Comparison of ENCODE assay signal across 8 cellular contexts in the genomic region with DNA sequence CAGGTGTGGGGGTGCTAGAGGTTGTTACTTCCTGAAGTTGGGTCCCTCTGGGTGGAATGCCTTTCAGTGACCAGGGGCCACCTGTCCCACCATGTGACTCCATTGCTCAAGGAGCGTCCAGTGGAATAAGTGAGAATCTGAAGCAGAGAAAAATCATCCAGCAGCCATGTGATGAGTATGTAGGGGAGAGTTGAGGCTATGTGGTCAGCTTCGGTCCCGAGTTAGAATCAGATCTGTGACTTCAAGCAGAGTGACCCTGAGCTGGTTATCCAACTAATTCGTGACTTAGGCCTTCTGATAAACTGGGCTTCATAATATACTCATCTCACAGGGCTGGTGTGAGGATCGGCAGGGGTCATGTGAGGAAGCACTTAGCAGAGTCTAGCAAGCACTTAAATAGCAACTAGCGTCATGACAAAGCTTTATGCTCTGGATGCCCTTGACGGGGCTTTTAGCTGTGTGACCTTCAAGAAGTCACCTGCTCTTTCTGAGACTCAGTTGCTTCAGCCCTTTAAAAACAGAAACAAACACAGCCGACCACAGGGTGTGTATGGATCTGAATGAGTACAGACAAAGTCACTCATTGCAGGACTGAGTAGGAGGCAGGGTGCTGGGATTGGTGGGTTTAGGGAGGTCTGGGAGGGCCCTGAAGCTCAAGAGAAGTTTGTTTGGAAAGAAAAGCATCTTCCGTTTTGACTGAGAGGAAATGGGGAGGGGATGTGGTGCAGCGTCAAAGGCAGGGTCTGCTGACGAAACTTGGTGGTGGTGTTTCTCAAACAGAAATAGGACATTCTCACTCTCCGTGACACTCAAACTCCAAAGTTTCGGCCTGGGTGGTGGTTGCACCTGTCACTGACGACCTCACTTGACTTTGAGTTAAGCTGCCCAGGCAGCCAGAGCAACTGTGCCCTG.
A peak's percentile ranks its signal among the peaks of the same experiment; 100 is the strongest.
DNase-seq lines count a peak whose midpoint lies in the region; ATAC-seq and TF ChIP-seq lines count a peak whose summit lies in the region.

No MANE protein-coding gene starts in this region.

- no peaks in the 10 kb centered on the region for H3K36me3 ChIP-seq in SU-DHL-6 (ENCODE audit: low read length)

- peak overlapping the region; percentile 73 for H3K4me3 Mint-ChIP-seq in activated naive CD8-positive, alpha-beta T cell treated with anti-CD3 and anti-CD28 coated beads, Interleukin-2, amount 10 ng/mL, durations not matched to agents 7 days and 5 days
- no peak overlapping the region for H3K4me3 Mint-ChIP-seq in osteocyte (ENCODE audit: unreplicated experiment)

- H3K9me3 ChIP-seq in SU-DHL-6 (ENCODE audit: insufficient read depth, low read length): no peaks in the 10 kb centered on the region

- H3K4me2 ChIP-seq in SU-DHL-6 (ENCODE audit: low read depth, low read length, poor library complexity, severe bottlenecking): peak overlapping the region; percentile 74

- H3K27me3 Mint-ChIP-seq in activated naive CD8-positive, alpha-beta T cell treated with anti-CD3 and anti-CD28 coated beads, Interleukin-2, amount 10 ng/mL, durations not matched to agents 7 days and 5 days: no peaks in the 10 kb centered on the region
- H3K27me3 Mint-ChIP-seq in osteocyte (ENCODE audit: unreplicated experiment): no peaks in the 10 kb centered on the region

- POLR2A ChIA-PET in activated naive CD8-positive, alpha-beta T cell treated with anti-CD3 and anti-CD28 coated beads, Interleukin-2, amount 10 ng/mL, durations not matched to agents 7 days and 5 days (lab: Charles Lee): interaction anchor here (0.6 to 2.7 kb wide), 22 partner anchors 41 to 561 kb away, joined by 3 to 11 read pairs (median 4); partner anchors contain the start of gene MCM6

- no peak for TF ChIP-seq CTCF in SU-DHL-6 (IDR thresholded peaks at IDR 0.05; ENCODE audit: insufficient read depth, low read length, poor library complexity, severe bottlenecking)
- no peak for TF ChIP-seq CTCF in osteocyte (IDR thresholded peaks at IDR 0.05)

- peak overlapping the region; percentile 70 for H3K9ac ChIP-seq in SU-DHL-6 (ENCODE audit: low read length)

- no peaks in the 10 kb centered on the region for H3K9me3 Mint-ChIP-seq in activated naive CD8-positive, alpha-beta T cell treated with anti-CD3 and anti-CD28 coated beads, Interleukin-2, amount 10 ng/mL, durations not matched to agents 7 days and 5 days
- no peaks in the 10 kb centered on the region for H3K9me3 Mint-ChIP-seq in osteocyte (ENCODE audit: unreplicated experiment)

- no peaks in the 10 kb centered on the region for H3K9me2 ChIP-seq in SU-DHL-6 (replicated peaks; ENCODE audit: insufficient read depth, low read length)

- no peaks in the 10 kb centered on the region for H3K79me2 ChIP-seq in SU-DHL-6 (ENCODE audit: insufficient read depth, low read length)

- peak overlapping the region; percentile 1 for H3K4me3 ChIP-seq in SU-DHL-6 (ENCODE audit: insufficient read depth, low read length, poor library complexity, severe bottlenecking)

- ATAC-seq in GM18519 (IDR thresholded peaks at IDR 0.05; ENCODE audit: low FRiP score, unreplicated experiment): peak; percentile 63
- ATAC-seq in HG02938 (IDR thresholded peaks at IDR 0.05; ENCODE audit: unreplicated experiment): peak; percentile 77
- ATAC-seq in activated naive CD8-positive, alpha-beta T cell treated with anti-CD3 and anti-CD28 coated beads, Interleukin-2, amount 10 ng/mL, durations not matched to agents 7 days and 5 days (ENCODE audit: low read depth): peak; percentile 83

- peaks cover 62% of the 10 kb centered on the region for H3F3A ChIP-seq in SU-DHL-6 (ENCODE audit: insufficient read depth)

- peak; percentile 68 for DNase-seq in activated naive CD8-positive, alpha-beta T cell treated with anti-CD3 and anti-CD28 coated beads, Interleukin-2, amount 10 ng/mL, durations not matched to agents 7 days and 5 days
- DNase-seq in stimulated activated CD8-positive, alpha-beta memory T cell treated with anti-CD3 and anti-CD28 coated beads, Interleukin-15, amount 100 ng/mL, for 24 hours (ENCODE audit: low read depth): peak; percentile 21
- no peak for DNase-seq in erythroblast (lab: John Stamatoyannopoulos, UW)
- no peak for DNase-seq in H4 (ENCODE audit: low spot score)
- no peak for DNase-seq in osteocyte (ENCODE audit: extremely low spot score, unreplicated experiment)

- H3K27me3 ChIP-seq in SU-DHL-6 (ENCODE audit: low read length): no peaks in the 10 kb centered on the region

- H4K20me1 ChIP-seq in SU-DHL-6 (ENCODE audit: low read depth, low read length): no peaks in the 10 kb centered on the region

- H3K27ac ChIP-seq in SU-DHL-6 (ENCODE audit: low read depth, low read length): peak overlapping the region; percentile 99

- H3K4me1 Mint-ChIP-seq in activated naive CD8-positive, alpha-beta T cell treated with anti-CD3 and anti-CD28 coated beads, Interleukin-2, amount 10 ng/mL, durations not matched to agents 7 days and 5 days: peaks cover 57% of the 10 kb centered on the region
- H3K4me1 Mint-ChIP-seq in osteocyte (ENCODE audit: unreplicated experiment): no peaks in the 10 kb centered on the region

- H3K36me3 Mint-ChIP-seq in activated naive CD8-positive, alpha-beta T cell treated with anti-CD3 and anti-CD28 coated beads, Interleukin-2, amount 10 ng/mL, durations not matched to agents 7 days and 5 days: no peaks in the 10 kb centered on the region
- no peaks in the 10 kb centered on the region for H3K36me3 Mint-ChIP-seq in osteocyte (ENCODE audit: unreplicated experiment)

- TF ChIP-seq POLR2A in erythroblast (IDR thresholded peaks at IDR 0.05; ENCODE audit: low read length): no peak

- H2AFZ ChIP-seq in SU-DHL-6 (ENCODE audit: low read depth, low read length, severe bottlenecking): no peak overlapping the region

- H3K27ac Mint-ChIP-seq in activated naive CD8-positive, alpha-beta T cell treated with anti-CD3 and anti-CD28 coated beads, Interleukin-2, amount 10 ng/mL, durations not matched to agents 7 days and 5 days: peak overlapping the region; percentile 96
- H3K27ac Mint-ChIP-seq in osteocyte (ENCODE audit: unreplicated experiment): no peak overlapping the region

Comparison
In these comparisons a context has a peak if more than half of its experiments do, and no peak if none do; other contexts are left out.
1. DNase-seq: peak in activated naive CD8-positive, alpha-beta T cell treated with anti-CD3 and anti-CD28 coated beads, Interleukin-2, amount 10 ng/mL, durations not matched to agents 7 days and 5 days (single experiment) and stimulated activated CD8-positive, alpha-beta memory T cell treated with anti-CD3 and anti-CD28 coated beads, Interleukin-15, amount 100 ng/mL, for 24 hours (single experiment); none in erythroblast (0 of 2), H4 (single experiment) and osteocyte (single experiment).
2. Peak in every context shown above with its lines, with median percentiles within 50 percentile points of each other: ATAC-seq.